In the genomic region with DNA sequence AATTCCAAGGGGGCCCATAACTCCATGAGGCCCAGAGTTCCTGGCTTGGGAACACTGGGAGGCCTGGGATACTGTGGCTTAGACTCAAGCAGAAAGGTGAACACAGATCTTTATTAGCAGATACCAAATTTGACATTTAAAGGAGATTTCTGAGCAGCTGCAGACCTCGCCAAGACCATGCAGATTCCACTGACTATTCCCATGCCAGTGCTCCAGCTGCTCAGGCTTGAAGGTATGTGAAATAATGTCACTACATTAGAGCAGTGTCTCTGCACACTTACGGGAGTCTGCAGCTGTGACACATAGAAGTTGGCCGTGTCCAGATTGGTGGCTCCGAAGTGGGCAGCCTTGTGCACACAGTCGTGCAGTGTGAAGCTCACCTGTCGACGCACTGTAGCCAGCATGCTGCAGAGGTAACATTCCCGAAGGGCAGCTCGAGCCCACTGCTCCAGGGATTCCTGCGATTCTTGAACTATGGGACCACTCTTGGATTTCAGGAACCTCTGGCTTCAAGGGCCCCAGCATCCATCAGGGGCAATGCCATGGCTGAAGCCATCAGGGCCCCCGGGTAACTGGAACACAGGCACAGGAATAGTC, we compare ENCODE assay signal across 3 cellular contexts.
TF ChIP-seq lines count a peak whose summit lies in the region.

No MANE protein-coding gene starts in this region.

TF ChIP-seq in SK-N-SH treated with all-trans-retinoic acid at 6 μM for 48 hours, 23 proteins besides CTCF, POLR2A, EP300 and RAD21:
- TF ChIP-seq, protein P1, sequence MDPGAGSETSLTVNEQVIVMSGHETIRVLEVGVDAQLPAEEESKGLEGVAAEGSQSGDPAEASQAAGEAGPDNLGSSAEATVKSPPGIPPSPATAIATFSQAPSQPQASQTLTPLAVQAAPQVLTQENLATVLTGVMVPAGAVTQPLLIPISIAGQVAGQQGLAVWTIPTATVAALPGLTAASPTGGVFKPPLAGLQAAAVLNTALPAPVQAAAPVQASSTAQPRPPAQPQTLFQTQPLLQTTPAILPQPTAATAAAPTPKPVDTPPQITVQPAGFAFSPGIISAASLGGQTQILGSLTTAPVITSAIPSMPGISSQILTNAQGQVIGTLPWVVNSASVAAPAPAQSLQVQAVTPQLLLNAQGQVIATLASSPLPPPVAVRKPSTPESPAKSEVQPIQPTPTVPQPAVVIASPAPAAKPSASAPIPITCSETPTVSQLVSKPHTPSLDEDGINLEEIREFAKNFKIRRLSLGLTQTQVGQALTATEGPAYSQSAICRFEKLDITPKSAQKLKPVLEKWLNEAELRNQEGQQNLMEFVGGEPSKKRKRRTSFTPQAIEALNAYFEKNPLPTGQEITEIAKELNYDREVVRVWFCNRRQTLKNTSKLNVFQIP (CRISPR knock-in tag; IDR thresholded peaks at IDR 0.05; ENCODE audit: borderline replicate concordance, low read depth) = no peak
- TF ChIP-seq, protein P2, sequence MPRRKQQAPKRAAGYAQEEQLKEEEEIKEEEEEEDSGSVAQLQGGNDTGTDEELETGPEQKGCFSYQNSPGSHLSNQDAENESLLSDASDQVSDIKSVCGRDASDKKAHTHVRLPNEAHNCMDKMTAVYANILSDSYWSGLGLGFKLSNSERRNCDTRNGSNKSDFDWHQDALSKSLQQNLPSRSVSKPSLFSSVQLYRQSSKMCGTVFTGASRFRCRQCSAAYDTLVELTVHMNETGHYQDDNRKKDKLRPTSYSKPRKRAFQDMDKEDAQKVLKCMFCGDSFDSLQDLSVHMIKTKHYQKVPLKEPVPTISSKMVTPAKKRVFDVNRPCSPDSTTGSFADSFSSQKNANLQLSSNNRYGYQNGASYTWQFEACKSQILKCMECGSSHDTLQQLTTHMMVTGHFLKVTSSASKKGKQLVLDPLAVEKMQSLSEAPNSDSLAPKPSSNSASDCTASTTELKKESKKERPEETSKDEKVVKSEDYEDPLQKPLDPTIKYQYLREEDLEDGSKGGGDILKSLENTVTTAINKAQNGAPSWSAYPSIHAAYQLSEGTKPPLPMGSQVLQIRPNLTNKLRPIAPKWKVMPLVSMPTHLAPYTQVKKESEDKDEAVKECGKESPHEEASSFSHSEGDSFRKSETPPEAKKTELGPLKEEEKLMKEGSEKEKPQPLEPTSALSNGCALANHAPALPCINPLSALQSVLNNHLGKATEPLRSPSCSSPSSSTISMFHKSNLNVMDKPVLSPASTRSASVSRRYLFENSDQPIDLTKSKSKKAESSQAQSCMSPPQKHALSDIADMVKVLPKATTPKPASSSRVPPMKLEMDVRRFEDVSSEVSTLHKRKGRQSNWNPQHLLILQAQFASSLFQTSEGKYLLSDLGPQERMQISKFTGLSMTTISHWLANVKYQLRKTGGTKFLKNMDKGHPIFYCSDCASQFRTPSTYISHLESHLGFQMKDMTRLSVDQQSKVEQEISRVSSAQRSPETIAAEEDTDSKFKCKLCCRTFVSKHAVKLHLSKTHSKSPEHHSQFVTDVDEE (CRISPR knock-in tag; IDR thresholded peaks at IDR 0.05) = no peak
- no peak for TF ChIP-seq ISL1 (CRISPR knock-in tag; IDR thresholded peaks at IDR 0.05)
- TF ChIP-seq ZFP3 (CRISPR knock-in tag; IDR thresholded peaks at IDR 0.05) = no peak

TF ChIP-seq in SK-N-SH, 30 proteins besides CTCF, POLR2A, EP300 and RAD21:
- TF ChIP-seq FOXJ3 (CRISPR knock-in tag; IDR thresholded peaks at IDR 0.05) (no peak), EZH2phosphoT487 (IDR thresholded peaks at IDR 0.05; ENCODE audit: borderline replicate concordance, low read depth) (no peak), ELF1 (IDR thresholded peaks at IDR 0.05) (no peak), TAF1 (IDR thresholded peaks at IDR 0.05; ENCODE audit: borderline replicate concordance, low read depth, low read length) (no peak), SIN3A (IDR thresholded peaks at IDR 0.05; ENCODE audit: borderline replicate concordance, low read depth, low read length) (no peak), YY1 (IDR thresholded peaks at IDR 0.05; ENCODE audit: low read depth) (no peak), GABPA (IDR thresholded peaks at IDR 0.05; ENCODE audit: low read depth) (no peak)
- TF ChIP-seq, protein P3, sequence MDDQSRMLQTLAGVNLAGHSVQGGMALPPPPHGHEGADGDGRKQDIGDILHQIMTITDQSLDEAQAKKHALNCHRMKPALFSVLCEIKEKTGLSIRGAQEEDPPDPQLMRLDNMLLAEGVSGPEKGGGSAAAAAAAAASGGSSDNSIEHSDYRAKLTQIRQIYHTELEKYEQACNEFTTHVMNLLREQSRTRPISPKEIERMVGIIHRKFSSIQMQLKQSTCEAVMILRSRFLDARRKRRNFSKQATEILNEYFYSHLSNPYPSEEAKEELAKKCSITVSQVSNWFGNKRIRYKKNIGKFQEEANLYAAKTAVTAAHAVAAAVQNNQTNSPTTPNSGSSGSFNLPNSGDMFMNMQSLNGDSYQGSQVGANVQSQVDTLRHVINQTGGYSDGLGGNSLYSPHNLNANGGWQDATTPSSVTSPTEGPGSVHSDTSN (IDR thresholded peaks at IDR 0.05) = no peak
- TF ChIP-seq, protein P4, sequence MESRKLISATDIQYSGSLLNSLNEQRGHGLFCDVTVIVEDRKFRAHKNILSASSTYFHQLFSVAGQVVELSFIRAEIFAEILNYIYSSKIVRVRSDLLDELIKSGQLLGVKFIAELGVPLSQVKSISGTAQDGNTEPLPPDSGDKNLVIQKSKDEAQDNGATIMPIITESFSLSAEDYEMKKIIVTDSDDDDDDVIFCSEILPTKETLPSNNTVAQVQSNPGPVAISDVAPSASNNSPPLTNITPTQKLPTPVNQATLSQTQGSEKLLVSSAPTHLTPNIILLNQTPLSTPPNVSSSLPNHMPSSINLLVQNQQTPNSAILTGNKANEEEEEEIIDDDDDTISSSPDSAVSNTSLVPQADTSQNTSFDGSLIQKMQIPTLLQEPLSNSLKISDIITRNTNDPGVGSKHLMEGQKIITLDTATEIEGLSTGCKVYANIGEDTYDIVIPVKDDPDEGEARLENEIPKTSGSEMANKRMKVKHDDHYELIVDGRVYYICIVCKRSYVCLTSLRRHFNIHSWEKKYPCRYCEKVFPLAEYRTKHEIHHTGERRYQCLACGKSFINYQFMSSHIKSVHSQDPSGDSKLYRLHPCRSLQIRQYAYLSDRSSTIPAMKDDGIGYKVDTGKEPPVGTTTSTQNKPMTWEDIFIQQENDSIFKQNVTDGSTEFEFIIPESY (IDR thresholded peaks at IDR 0.05; ENCODE audit: borderline replicate concordance, low read depth) = no peak

TF ChIP-seq in H1, 55 proteins besides CTCF, POLR2A, EP300 and RAD21:
- TF ChIP-seq, protein P5, sequence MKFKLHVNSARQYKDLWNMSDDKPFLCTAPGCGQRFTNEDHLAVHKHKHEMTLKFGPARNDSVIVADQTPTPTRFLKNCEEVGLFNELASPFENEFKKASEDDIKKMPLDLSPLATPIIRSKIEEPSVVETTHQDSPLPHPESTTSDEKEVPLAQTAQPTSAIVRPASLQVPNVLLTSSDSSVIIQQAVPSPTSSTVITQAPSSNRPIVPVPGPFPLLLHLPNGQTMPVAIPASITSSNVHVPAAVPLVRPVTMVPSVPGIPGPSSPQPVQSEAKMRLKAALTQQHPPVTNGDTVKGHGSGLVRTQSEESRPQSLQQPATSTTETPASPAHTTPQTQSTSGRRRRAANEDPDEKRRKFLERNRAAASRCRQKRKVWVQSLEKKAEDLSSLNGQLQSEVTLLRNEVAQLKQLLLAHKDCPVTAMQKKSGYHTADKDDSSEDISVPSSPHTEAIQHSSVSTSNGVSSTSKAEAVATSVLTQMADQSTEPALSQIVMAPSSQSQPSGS (IDR thresholded peaks at IDR 0.05; ENCODE audit: low read length) = no peak
- no peak for TF ChIP-seq RFX5 (IDR thresholded peaks at IDR 0.05; ENCODE audit: borderline replicate concordance, low read depth, low read length)
